In the genomic region with DNA sequence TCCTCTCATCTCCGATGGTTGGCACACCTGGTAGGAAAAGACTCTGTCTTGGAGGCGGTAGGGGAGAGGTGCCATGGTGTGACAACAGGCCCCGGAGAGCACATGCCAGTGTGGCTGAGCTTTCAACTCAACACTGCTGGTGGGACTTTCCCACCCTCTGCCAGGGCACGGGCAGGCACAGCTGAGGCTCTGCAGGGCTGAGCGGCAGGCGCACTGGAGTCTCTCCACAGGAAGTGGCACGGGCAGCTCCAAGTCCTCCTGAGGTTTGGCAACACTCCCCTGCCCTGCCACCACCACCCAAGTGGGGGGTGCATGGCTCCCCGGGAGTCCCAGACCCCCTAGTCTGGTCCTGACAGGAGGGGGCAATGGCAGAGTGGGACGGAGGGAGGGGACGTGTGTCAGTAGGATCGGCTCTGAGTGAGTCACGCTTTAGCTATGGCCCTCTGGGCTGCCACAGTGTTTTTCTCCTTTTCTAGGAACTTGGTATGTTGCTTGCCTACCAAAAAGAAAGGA, we compare ENCODE assay signal across 8 cellular contexts. TPM values are rescaled to one million over a fixed set of nuclear protein-coding genes. Genes with fewer than 3 reads are reported as not detected.
DNase-seq lines count a peak whose midpoint lies in the region; ATAC-seq, FAIRE-seq and TF ChIP-seq lines count a peak whose summit lies in the region.

No MANE protein-coding gene starts in this region.

- peaks cover 44 to 65% of the 10 kb centered on the region in 2 donors for H3K36me3 Mint-ChIP-seq in stimulated activated naive B cell treated with anti-CD40 and anti-IgM and Interleukin-4, amounts not matched to agents 10 μg/mL and 1 μg/mL and 100 μg/mL, for 72 hours

- H3K27me3 ChIP-seq in SJSA1 (replicated peaks) (no peaks in the 10 kb centered on the region), adipocyte (replicated peaks; ENCODE audit: control insufficient read depth, insufficient read depth, low read length) (no peaks in the 10 kb centered on the region)

- peak; percentile 77 to 81 for ATAC-seq in stimulated activated naive B cell treated with anti-CD40 and anti-IgM and Interleukin-4, amounts not matched to agents 10 μg/mL and 1 μg/mL and 100 μg/mL, for 72 hours (replicated peaks)
- ATAC-seq in GM18505 (IDR thresholded peaks at IDR 0.05; ENCODE audit: unreplicated experiment) (no peak), omental fat pad (ENCODE audit: low FRiP score) (no peak)

- 0 out of 2 replicates have a peak, but pooled peaks have one; percentile 0 for TF ChIP-seq CTCF in AG10803 (conservative IDR thresholded peaks at IDR 0.05; ENCODE audit: low read length)
- no peak for TF ChIP-seq CTCF in kidney (IDR thresholded peaks at IDR 0.05; ENCODE audit: borderline replicate concordance, extremely low read depth, insufficient read depth)
- TF ChIP-seq CTCF in omental fat pad (IDR thresholded peaks at IDR 0.05) = no peak

- H3K9me3 ChIP-seq in SJSA1 (replicated peaks) = no peaks in the 10 kb centered on the region
- H3K9me3 ChIP-seq in adipocyte (ENCODE audit: control insufficient read depth, low read length) = no peaks in the 10 kb centered on the region
- H3K9me3 ChIP-seq in kidney (ENCODE audit: control insufficient read depth in 1 of 2, low read length in 2 of 2) = no peaks in the 10 kb centered on the region

- TF ChIP-seq POLR2A in GM18505 (IDR thresholded peaks at IDR 0.05; ENCODE audit: borderline replicate concordance, extremely low read depth, insufficient read depth, insufficient read length) = no peak

- DNase-seq in AG10803 (ENCODE audit: low read depth) (peak; percentile 82), SJSA1 (ENCODE audit: low read depth in 1 of 2, low spot score in 2 of 2) (peak; percentile 96 to 98), adipocyte (ENCODE audit: low read depth) (peak; percentile 89), kidney (peak; percentile 89), inferior parietal cortex (ENCODE audit: extremely low spot score) (no peak), omental fat pad (ENCODE audit: low spot score) (no peak)
- no peak for DNase-seq in stimulated activated naive B cell treated with anti-CD40 and anti-IgM and Interleukin-4, amounts not matched to agents 10 μg/mL and 1 μg/mL and 100 μg/mL, for 72 hours

- H3K4me3 Mint-ChIP-seq in stimulated activated naive B cell treated with anti-CD40 and anti-IgM and Interleukin-4, amounts not matched to agents 10 μg/mL and 1 μg/mL and 100 μg/mL, for 72 hours = peak overlapping the region in 1 of 2 donors; percentile 32

- H3K4me3 ChIP-seq in AG10803 (ENCODE audit: low read length) = peak overlapping the region; percentile 25; the same call in 1 of the 2 replicates
- H3K4me3 ChIP-seq in SJSA1 = no peak overlapping the region
- peak overlapping the region; percentile 48 for H3K4me3 ChIP-seq in adipocyte (ENCODE audit: low read length)
- H3K4me3 ChIP-seq in kidney (ENCODE audit: low read length in 2 of 2) = no peak overlapping the region

- H3K27ac Mint-ChIP-seq in stimulated activated naive B cell treated with anti-CD40 and anti-IgM and Interleukin-4, amounts not matched to agents 10 μg/mL and 1 μg/mL and 100 μg/mL, for 72 hours = peak overlapping the region; percentile 32

- intact Hi-C loops in kidney (cut with DNase I) = no loop called here

- H3K9ac ChIP-seq in adipocyte (ENCODE audit: low read length) (peak overlapping the region; percentile 75), kidney (ENCODE audit: low read length in 2 of 2) (no peak overlapping the region)

- H3K27ac ChIP-seq in SJSA1 = peak overlapping the region; percentile 99
- H3K27ac ChIP-seq in kidney (ENCODE audit: low read depth in 2 of 2, low read length in 2 of 2) = peak overlapping the region; percentile 29 to 47

- no peaks in the 10 kb centered on the region for H3K9me3 Mint-ChIP-seq in stimulated activated naive B cell treated with anti-CD40 and anti-IgM and Interleukin-4, amounts not matched to agents 10 μg/mL and 1 μg/mL and 100 μg/mL, for 72 hours

- H3K4me1 Mint-ChIP-seq in stimulated activated naive B cell treated with anti-CD40 and anti-IgM and Interleukin-4, amounts not matched to agents 10 μg/mL and 1 μg/mL and 100 μg/mL, for 72 hours = peaks cover 31 to 39% of the 10 kb centered on the region in 2 donors

- peaks cover 75% of the 10 kb centered on the region for H3K36me3 ChIP-seq in SJSA1
- H3K36me3 ChIP-seq in adipocyte (ENCODE audit: control insufficient read depth, insufficient read depth, low read length, severe bottlenecking) = peaks cover 56% of the 10 kb centered on the region
- peaks cover 29 to 42% of the 10 kb centered on the region in 2 donors for H3K36me3 ChIP-seq in kidney (ENCODE audit: control insufficient read depth in 1 of 2, insufficient read depth in 2 of 2, low read length in 2 of 2)

- no peaks in the 10 kb centered on the region for H3K27me3 Mint-ChIP-seq in stimulated activated naive B cell treated with anti-CD40 and anti-IgM and Interleukin-4, amounts not matched to agents 10 μg/mL and 1 μg/mL and 100 μg/mL, for 72 hours

- peaks cover 50% of the 10 kb centered on the region for H3K4me1 ChIP-seq in SJSA1 (replicated peaks)
- H3K4me1 ChIP-seq in adipocyte (ENCODE audit: control insufficient read depth, insufficient read depth, low read length) = peaks cover 44% of the 10 kb centered on the region
- H3K4me1 ChIP-seq in kidney (ENCODE audit: control insufficient read depth in 1 of 2, insufficient read depth in 1 of 2, low read depth in 1 of 2, low read length in 2 of 2) = peaks cover 10 to 23% of the 10 kb centered on the region in 2 donors

- no peak for FAIRE-seq in kidney (lab: Jason Lieb, UNC)

RNA-seq across cellular contexts. Expression of a gene that starts 27.3 kb away (rescaled TPM):
- total RNA-seq in SJSA1 (2014; rRNA removed; shearing (Covaris generic)) = 103 and 159 TPM in 2 replicates
- total RNA-seq in kidney (31.8 TPM), omental fat pad (100 to 1,000 TPM in 1 of 4 donors, 10 to 100 TPM in 3; 40.6 to 107 (median 52.4) TPM)
- polyA plus RNA-seq in kidney (ENCODE audit: insufficient read depth, low read depth, low replicate concordance) = 91.8 TPM

RNA-seq across cellular contexts. Expression of a gene that starts 35.0 kb away (rescaled TPM):
- total RNA-seq in SJSA1 (2014; rRNA removed; shearing (Covaris generic)) = 16.1 and 29.2 TPM in 2 replicates
- total RNA-seq in kidney (39.2 TPM), omental fat pad (10 to 100 TPM; 36.1 to 75.5 (median 47.3) TPM)
- 30.9 TPM for polyA plus RNA-seq in kidney (ENCODE audit: insufficient read depth, low read depth, low replicate concordance)

RNA-seq across cellular contexts. Expression of a gene that starts 44.5 kb away (rescaled TPM):
- total RNA-seq in SJSA1 (2014; rRNA removed; shearing (Covaris generic)) = 0.78 and 1.5 TPM in 2 replicates
- total RNA-seq in kidney (33.4 TPM), omental fat pad (1 to 10 TPM in 2 of 4 donors, under 1 TPM in 2; 0.63 to 3.1 (median 1.4) TPM)
- 5.7 TPM for polyA plus RNA-seq in kidney (ENCODE audit: insufficient read depth, low read depth, low replicate concordance)

RNA-seq across cellular contexts. Expression of a gene that starts 47.0 kb away (rescaled TPM):
- total RNA-seq in SJSA1 (2014; rRNA removed; shearing (Covaris generic)) = 3.4 and 6.4 TPM in 2 replicates
- 29.5 TPM for total RNA-seq in kidney
- 91.6 TPM for polyA plus RNA-seq in kidney (ENCODE audit: insufficient read depth, low read depth, low replicate concordance)
- 10 to 100 TPM; 28.7 to 57.8 (median 38.3) TPM for total RNA-seq in omental fat pad

Comparison
In these comparisons a context has a peak if more than half of its experiments do, and no peak if none do; other contexts are left out.
1. DNase-seq: peak in AG10803 (single experiment), SJSA1 (2 of 2), adipocyte (single experiment) and kidney (single experiment); none in stimulated activated naive B cell treated with anti-CD40 and anti-IgM and Interleukin-4, amounts not matched to agents 10 μg/mL and 1 μg/mL and 100 μg/mL, for 72 hours (single experiment), inferior parietal cortex (single experiment) and omental fat pad (single experiment).
2. H3K4me3 ChIP-seq: peak in AG10803 (single experiment) and adipocyte (single experiment); none in SJSA1 (single experiment) and kidney (0 of 2).
3. ATAC-seq: peak in stimulated activated naive B cell treated with anti-CD40 and anti-IgM and Interleukin-4, amounts not matched to agents 10 μg/mL and 1 μg/mL and 100 μg/mL, for 72 hours (2 of 2); none in GM18505 (single experiment) and omental fat pad (single experiment).